Comparison of ENCODE assay signal across 16 cellular contexts in the genomic region with DNA sequence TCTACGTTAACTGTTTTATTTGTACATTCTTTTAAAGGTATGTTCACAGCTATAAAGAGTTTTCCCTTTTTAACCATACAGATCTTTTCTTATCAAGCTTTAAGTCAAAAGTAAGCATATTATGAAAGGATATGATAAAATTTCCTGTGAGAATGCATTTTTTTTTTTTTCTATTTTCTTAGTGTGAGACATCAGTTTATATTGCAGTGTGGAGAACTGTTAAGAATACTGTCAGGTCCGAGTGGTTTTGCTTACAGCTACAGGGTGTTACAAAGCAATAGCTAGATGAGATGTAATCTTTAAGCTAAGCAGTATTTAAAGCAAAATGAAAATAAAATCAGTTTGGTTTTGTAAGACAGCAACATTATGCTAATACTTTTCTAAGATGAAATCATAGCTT.
DNase-seq lines count a peak whose midpoint lies in the region; ATAC-seq, FAIRE-seq and TF ChIP-seq lines count a peak whose summit lies in the region.
"Had no signal": no experiment of that assay in that cellular context is flagged by ENCODE, and none has a peak within 500 bp of the region (broad histone marks: within the 10 kb centered on the region; RNA-seq: fewer than 3 reads in every experiment).

No MANE protein-coding gene starts in this region.

- peak overlapping the region; percentile 42 for H3K9ac ChIP-seq in astrocyte (ENCODE audit: low read length)
- H3K9ac ChIP-seq: BLaER1 treated with 17β-estradiol and CSF1 and Interleukin-3, amounts not matched to agents 10 nM and 100 nM had no signal

- no peaks in the 10 kb centered on the region for H3K4me1 ChIP-seq in CD8-positive, alpha-beta memory T cell (ENCODE audit: insufficient read depth, low read length)
- peaks cover 17% of the 10 kb centered on the region for H3K4me1 ChIP-seq in astrocyte (ENCODE audit: insufficient read depth, low read length)
- H3K4me1 ChIP-seq: BLaER1 treated with 17β-estradiol and CSF1 and Interleukin-3, amounts not matched to agents 10 nM and 100 nM; Peyer's patch had no signal

- TF ChIP-seq CTCF in astrocyte (IDR thresholded peaks at IDR 0.05; ENCODE audit: insufficient read depth, low read depth, low read length) (no peak), osteocyte (IDR thresholded peaks at IDR 0.05) (no peak)

- H3K27me3 ChIP-seq in CD8-positive, alpha-beta memory T cell (ENCODE audit: insufficient read depth, low read length, poor library complexity, severe bottlenecking), result no peaks in the 10 kb centered on the region
- no peaks in the 10 kb centered on the region for H3K27me3 ChIP-seq in astrocyte (ENCODE audit: insufficient read depth, low read length)
- H3K27me3 ChIP-seq: BLaER1 treated with 17β-estradiol and CSF1 and Interleukin-3, amounts not matched to agents 10 nM and 100 nM; Peyer's patch had no signal

- no peaks in the 10 kb centered on the region for H3K36me3 ChIP-seq in CD8-positive, alpha-beta memory T cell (ENCODE audit: insufficient read depth, low read length)
- no peaks in the 10 kb centered on the region for H3K36me3 ChIP-seq in astrocyte (ENCODE audit: insufficient read depth, low read length)
- H3K36me3 ChIP-seq: BLaER1 treated with 17β-estradiol and CSF1 and Interleukin-3, amounts not matched to agents 10 nM and 100 nM; Peyer's patch had no signal

- peak; percentile 26 for FAIRE-seq in astrocyte (lab: Jason Lieb, UNC)
- FAIRE-seq: K562 had no signal

- H3K4me3 Mint-ChIP-seq in CD8-positive, alpha-beta memory T cell, result peak overlapping the region in 4 of 7 donors; percentile 20 to 37 (median 33)
- H3K4me3 Mint-ChIP-seq in astrocyte (ENCODE audit: unreplicated experiment) (no peak overlapping the region), immature natural killer cell (peak overlapping the region; percentile 69 to 85 (median 74)), osteocyte (ENCODE audit: unreplicated experiment) (no peak overlapping the region)

- CTCF ChIA-PET in CD8-positive, alpha-beta memory T cell (lab: Charles Lee), result interaction anchor here (1.0 to 2.1 kb wide), 4 partner anchors 21 to 77 kb away, joined by 3 to 8 read pairs (median 4); no protein-coding TSS in a partner anchor

- no peaks in the 10 kb centered on the region for H3K9me3 ChIP-seq in CD8-positive, alpha-beta memory T cell (ENCODE audit: low read length)
- no peaks in the 10 kb centered on the region for H3K9me3 ChIP-seq in astrocyte (ENCODE audit: insufficient read depth, low read depth, low read length)
- H3K9me3 ChIP-seq: BLaER1 treated with 17β-estradiol and CSF1 and Interleukin-3, amounts not matched to agents 10 nM and 100 nM; Peyer's patch had no signal

- H3K9me3 Mint-ChIP-seq in CD8-positive, alpha-beta memory T cell, result no peaks in the 10 kb centered on the region
- H3K9me3 Mint-ChIP-seq in astrocyte (ENCODE audit: unreplicated experiment) (no peaks in the 10 kb centered on the region), immature natural killer cell (no peaks in the 10 kb centered on the region), osteocyte (ENCODE audit: unreplicated experiment) (no peaks in the 10 kb centered on the region)

- no peak overlapping the region for H3K4me3 ChIP-seq in CD8-positive, alpha-beta memory T cell (ENCODE audit: low read length)
- H3K4me3 ChIP-seq in astrocyte (ENCODE audit: insufficient read depth, low read depth, low read length), result no peak overlapping the region
- H3K4me3 ChIP-seq: BLaER1 treated with 17β-estradiol and CSF1 and Interleukin-3, amounts not matched to agents 10 nM and 100 nM; K562; Peyer's patch had no signal

- H4K20me1 ChIP-seq in astrocyte (ENCODE audit: insufficient read depth, low read length), result no peaks in the 10 kb centered on the region
- H4K20me1 ChIP-seq: BLaER1 treated with 17β-estradiol and CSF1 and Interleukin-3, amounts not matched to agents 10 nM and 100 nM had no signal

- H3K27ac Mint-ChIP-seq in CD8-positive, alpha-beta memory T cell, result peak overlapping the region; percentile 19 to 92 (median 62)
- H3K27ac Mint-ChIP-seq in astrocyte (ENCODE audit: unreplicated experiment) (no peak overlapping the region), immature natural killer cell (peak overlapping the region; percentile 98 to 100 (median 98)), osteocyte (ENCODE audit: unreplicated experiment) (peak overlapping the region; percentile 82)

- H3K4me1 Mint-ChIP-seq in CD8-positive, alpha-beta memory T cell, result peaks cover 36 to 42% (median 38%) of the 10 kb centered on the region in 3 donors
- H3K4me1 Mint-ChIP-seq in astrocyte (ENCODE audit: low read depth, unreplicated experiment), result peaks cover 20% of the 10 kb centered on the region
- H3K4me1 Mint-ChIP-seq in immature natural killer cell, result peaks cover 52 to 54% of the 10 kb centered on the region in 2 donors
- peaks cover 38% of the 10 kb centered on the region for H3K4me1 Mint-ChIP-seq in osteocyte (ENCODE audit: unreplicated experiment)

- peak overlapping the region; percentile 16 for H3K4me2 ChIP-seq in astrocyte (ENCODE audit: low read length)
- H3K4me2 ChIP-seq: BLaER1 treated with 17β-estradiol and CSF1 and Interleukin-3, amounts not matched to agents 10 nM and 100 nM had no signal

- ATAC-seq in GM21526 (IDR thresholded peaks at IDR 0.05; ENCODE audit: low FRiP score, unreplicated experiment), result no peak
- ATAC-seq: K562 had no signal

- H3K79me2 ChIP-seq in astrocyte (ENCODE audit: insufficient read depth, low read length), result no peaks in the 10 kb centered on the region

- no peak overlapping the region for H2AFZ ChIP-seq in astrocyte (ENCODE audit: low read depth, low read length)

- peaks cover 6 to 12% (median 10%) of the 10 kb centered on the region in 3 donors for H3K36me3 Mint-ChIP-seq in CD8-positive, alpha-beta memory T cell
- H3K36me3 Mint-ChIP-seq in astrocyte (ENCODE audit: low read depth, unreplicated experiment) (no peaks in the 10 kb centered on the region), immature natural killer cell (peaks cover under 1 to 19% (median 7%) of the 10 kb centered on the region in 3 donors), osteocyte (ENCODE audit: unreplicated experiment) (peaks cover 1% of the 10 kb centered on the region)

- POLR2A ChIA-PET in CD8-positive, alpha-beta memory T cell (lab: Charles Lee), result interaction anchor here (0.6 to 0.9 kb wide), 2 partner anchors 13 to 48 kb away, joined by 3 read pairs; no protein-coding TSS in a partner anchor

- no peaks in the 10 kb centered on the region for H3K27me3 Mint-ChIP-seq in CD8-positive, alpha-beta memory T cell
- no peaks in the 10 kb centered on the region for H3K27me3 Mint-ChIP-seq in astrocyte (ENCODE audit: low read depth, unreplicated experiment)
- peaks cover 0 to 14% (median 7%) of the 10 kb centered on the region in 3 donors for H3K27me3 Mint-ChIP-seq in immature natural killer cell (ENCODE audit: low read depth in 3 of 3)
- H3K27me3 Mint-ChIP-seq in osteocyte (ENCODE audit: unreplicated experiment), result no peaks in the 10 kb centered on the region

- H3K27ac ChIP-seq in CD8-positive, alpha-beta memory T cell (ENCODE audit: low read depth, low read length), result no peak overlapping the region
- H3K27ac ChIP-seq in astrocyte (ENCODE audit: low read depth, low read length), result peak overlapping the region; percentile 56
- H3K27ac ChIP-seq: BLaER1 treated with 17β-estradiol and CSF1 and Interleukin-3, amounts not matched to agents 10 nM and 100 nM; Peyer's patch had no signal

- DNase-seq in CD8-positive, alpha-beta memory T cell, result peak in 1 of 5 donors; percentile 18
- DNase-seq in astrocyte (ENCODE audit: low read depth) (no peak), immature natural killer cell (peak; percentile 60 to 76 (median 68)), osteocyte (ENCODE audit: extremely low spot score, unreplicated experiment) (no peak), COR-L47 (lab: John Stamatoyannopoulos, UW) (no peak), NCI-H1436 (lab: John Stamatoyannopoulos, UW) (no peak)
- DNase-seq: DND-41; GOT3; NCI-H1105 treated with DMSO at 0.1 percent for 48 hours; NCI-H1694 treated with DMSO at 0.1 percent for 48 hours; NCI-H748 treated with DMSO at 0.1 percent for 48 hours; NK-92 treated with Interleukin-12 subunit alpha and Interleukin-12 subunit beta, amount 100 ng/mL, for 24 hours; Peyer's patch had no signal

Comparison
In these comparisons a context has a peak if more than half of its experiments do, and no peak if none do; other contexts are left out.
1. DNase-seq: peak in immature natural killer cell (3 of 3); none in astrocyte (single experiment), osteocyte (single experiment), COR-L47 (single experiment) and NCI-H1436 (single experiment).
2. H3K4me3 Mint-ChIP-seq: peak in CD8-positive, alpha-beta memory T cell (4 of 7) and immature natural killer cell (5 of 5); none in astrocyte (single experiment) and osteocyte (single experiment).